Comparison of ENCODE assay signal across 33 cellular contexts in the genomic region with DNA sequence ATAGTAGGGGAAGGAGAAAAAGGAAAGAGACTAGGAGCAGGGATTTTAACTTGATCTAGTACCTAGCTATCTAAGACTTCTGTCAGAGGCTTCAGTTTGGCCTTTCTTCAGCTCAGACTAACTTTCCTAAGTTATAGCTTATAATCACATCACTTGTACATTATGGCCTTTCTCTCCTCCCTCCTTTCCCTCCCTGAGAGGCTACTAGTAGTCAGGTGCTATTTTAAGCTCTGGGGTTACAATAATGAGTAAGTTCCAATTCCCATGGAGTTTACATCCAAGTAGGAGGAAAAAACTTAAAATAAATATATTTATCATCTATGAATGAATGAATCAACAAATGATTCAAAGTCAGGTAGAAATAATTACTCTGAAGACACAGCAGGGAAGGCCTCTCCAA.
"Had no signal": no experiment of that assay in that cellular context is flagged by ENCODE, and none has a peak within 500 bp of the region (broad histone marks: within the 10 kb centered on the region; RNA-seq: fewer than 3 reads in every experiment).

No MANE protein-coding gene starts in this region.

- H2AFZ ChIP-seq: hepatocyte had no signal

- H3K27ac ChIP-seq: ascending aorta, breast epithelium, cardiac muscle cell, coronary artery, dorsolateral prefrontal cortex, esophagus muscularis mucosa, foreskin keratinocyte, gastroesophageal sphincter, heart right ventricle, hepatocyte, WERI-Rb-1 had no signal

- H3K4me1 Mint-ChIP-seq: activated naive CD4-positive, alpha-beta T cell treated with anti-CD3 and anti-CD28 coated beads, Interleukin-2, amount 10 ng/mL, durations not matched to agents 7 days and 5 days; activated naive CD8-positive, alpha-beta T cell treated with anti-CD3 and anti-CD28 coated beads, Interleukin-2, amount 10 ng/mL, durations not matched to agents 7 days and 5 days; central memory CD8-positive, alpha-beta T cell; T-helper 17 cell had no signal

- H3K4me3 Mint-ChIP-seq: activated CD4-positive, alpha-beta memory T cell treated with anti-CD3 and anti-CD28 coated beads for 36 hours; activated CD4-positive, alpha-beta T cell treated with anti-CD3 and anti-CD28 coated beads for 36 hours; activated CD4-positive, alpha-beta T cell treated with anti-CD3 and anti-CD28 coated beads, Interleukin-2, amount 10 ng/mL, durations not matched to agents 24 days and 14 days; activated naive CD4-positive, alpha-beta T cell treated with anti-CD3 and anti-CD28 coated beads, Interleukin-2, amount 10 ng/mL, durations not matched to agents 7 days and 5 days; activated naive CD8-positive, alpha-beta T cell treated with anti-CD3 and anti-CD28 coated beads, Interleukin-2, amount 10 ng/mL, durations not matched to agents 7 days and 5 days; activated T-cell treated with anti-CD3 and anti-CD28 coated beads, Interleukin-2, amount 50 U/mL, for 24 hours; activated T-cell treated with anti-CD3 and anti-CD28 coated beads, Interleukin-2, amount 50 U/mL, for 72 hours; brain; central memory CD8-positive, alpha-beta T cell; dendritic cell treated with granulocyte-macrophage colony-stimulating factor and Interleukin-4, amounts not matched to agents 40 ng/mL and 50 ng/mL, for 4 days; T-helper 17 cell; T-helper 2 cell treated with Interferon-gamma antibody and Interleukin-4, amounts not matched to agents 5 μg/mL and 100 μg/mL, for 36 hours had no signal

- H3K4me3 ChIP-seq: ascending aorta, breast epithelium, cardiac muscle cell, coronary artery, dorsolateral prefrontal cortex, esophagus muscularis mucosa, gastroesophageal sphincter, heart right ventricle, hepatocyte had no signal

- H3K9me3 ChIP-seq: ascending aorta, breast epithelium, esophagus muscularis mucosa, gastroesophageal sphincter, heart right ventricle had no signal

- H3K27me3 Mint-ChIP-seq: activated CD4-positive, alpha-beta memory T cell treated with anti-CD3 and anti-CD28 coated beads for 36 hours; activated CD4-positive, alpha-beta T cell treated with anti-CD3 and anti-CD28 coated beads for 36 hours; activated CD4-positive, alpha-beta T cell treated with anti-CD3 and anti-CD28 coated beads, Interleukin-2, amount 10 ng/mL, durations not matched to agents 24 days and 14 days; activated naive CD4-positive, alpha-beta T cell treated with anti-CD3 and anti-CD28 coated beads, Interleukin-2, amount 10 ng/mL, durations not matched to agents 7 days and 5 days; activated naive CD8-positive, alpha-beta T cell treated with anti-CD3 and anti-CD28 coated beads, Interleukin-2, amount 10 ng/mL, durations not matched to agents 7 days and 5 days; activated T-cell treated with anti-CD3 and anti-CD28 coated beads, Interleukin-2, amount 50 U/mL, for 24 hours; brain; central memory CD8-positive, alpha-beta T cell; dendritic cell treated with granulocyte-macrophage colony-stimulating factor and Interleukin-4, amounts not matched to agents 40 ng/mL and 50 ng/mL, for 4 days; T-helper 17 cell had no signal

- H3K4me1 ChIP-seq: ascending aorta, breast epithelium, foreskin keratinocyte, gastroesophageal sphincter had no signal

- H3K36me3 ChIP-seq: ascending aorta, breast epithelium, cardiac muscle cell had no signal

- DNase-seq: activated CD4-positive, alpha-beta memory T cell treated with anti-CD3 and anti-CD28 coated beads for 36 hours; activated CD4-positive, alpha-beta T cell treated with anti-CD3 and anti-CD28 coated beads for 36 hours; activated CD4-positive, alpha-beta T cell treated with anti-CD3 and anti-CD28 coated beads, Interleukin-2, amount 10 ng/mL, durations not matched to agents 24 days and 14 days; activated CD4-positive, CD25-positive, alpha-beta regulatory T cell; activated CD4-positive, CD25-positive, alpha-beta regulatory T cell treated with anti-CD3 and anti-CD28 coated beads, Interleukin-2, amount 50 U/mL, for 72 hours; activated CD8-positive, alpha-beta memory T cell treated with anti-CD3 and anti-CD28 coated beads, Interleukin-2, amount 50 U/mL, for 48 hours; activated gamma-delta T cell; activated naive CD4-positive, alpha-beta T cell; activated naive CD4-positive, alpha-beta T cell treated with anti-CD3 and anti-CD28 coated beads, Interleukin-2, amount 10 ng/mL, durations not matched to agents 7 days and 5 days; activated naive CD8-positive, alpha-beta T cell treated with anti-CD3 and anti-CD28 coated beads, Interleukin-2, amount 10 ng/mL, durations not matched to agents 7 days and 5 days; activated T-cell treated with anti-CD3 and anti-CD28 coated beads for 4 hours; activated T-cell treated with anti-CD3 and anti-CD28 coated beads, Interleukin-2, amount 50 U/mL, for 24 hours; activated T-cell treated with anti-CD3 and anti-CD28 coated beads, Interleukin-2, amount 50 U/mL, for 72 hours; dorsolateral prefrontal cortex; effector memory CD4-positive, alpha-beta T cell; erythroblast; foreskin keratinocyte; heart right ventricle; T-helper 17 cell; T1000; WERI-Rb-1 had no signal

- H3K4me2 ChIP-seq: hepatocyte had no signal

- H3K9me3 Mint-ChIP-seq: activated CD4-positive, alpha-beta memory T cell treated with anti-CD3 and anti-CD28 coated beads for 36 hours; activated naive CD4-positive, alpha-beta T cell treated with anti-CD3 and anti-CD28 coated beads, Interleukin-2, amount 10 ng/mL, durations not matched to agents 7 days and 5 days; activated naive CD4-positive, alpha-beta T cell treated with anti-CD3 and anti-CD28 coated beads, Interleukin-2, amount 50 U/mL, for 72 hours; activated naive CD8-positive, alpha-beta T cell treated with anti-CD3 and anti-CD28 coated beads, Interleukin-2, amount 10 ng/mL, durations not matched to agents 7 days and 5 days; activated T-cell treated with anti-CD3 and anti-CD28 coated beads, Interleukin-2, amount 50 U/mL, for 24 hours; activated T-cell treated with anti-CD3 and anti-CD28 coated beads, Interleukin-2, amount 50 U/mL, for 72 hours; brain; central memory CD8-positive, alpha-beta T cell; dendritic cell treated with granulocyte-macrophage colony-stimulating factor and Interleukin-4, amounts not matched to agents 40 ng/mL and 50 ng/mL, for 4 days; T-helper 2 cell treated with Interferon-gamma antibody and Interleukin-4, amounts not matched to agents 5 μg/mL and 100 μg/mL, for 36 hours had no signal

- ATAC-seq: activated CD4-positive, alpha-beta T cell treated with anti-CD3 and anti-CD28 coated beads for 36 hours; activated naive CD4-positive, alpha-beta T cell treated with anti-CD3 and anti-CD28 coated beads, Interleukin-2, amount 50 U/mL, for 72 hours; activated T-cell treated with anti-CD3 and anti-CD28 coated beads, Interleukin-2, amount 50 U/mL, for 72 hours; foreskin keratinocyte; gastroesophageal sphincter; heart right ventricle; T-helper 17 cell had no signal

- H3K27me3 ChIP-seq: ascending aorta, breast epithelium, cardiac muscle cell, dorsolateral prefrontal cortex, esophagus muscularis mucosa, foreskin keratinocyte, gastroesophageal sphincter, heart right ventricle, hepatocyte had no signal

- H3K27ac Mint-ChIP-seq: activated CD4-positive, alpha-beta memory T cell treated with anti-CD3 and anti-CD28 coated beads for 36 hours; activated CD4-positive, alpha-beta T cell treated with anti-CD3 and anti-CD28 coated beads for 36 hours; activated CD4-positive, alpha-beta T cell treated with anti-CD3 and anti-CD28 coated beads, Interleukin-2, amount 10 ng/mL, durations not matched to agents 24 days and 14 days; activated naive CD4-positive, alpha-beta T cell treated with anti-CD3 and anti-CD28 coated beads, Interleukin-2, amount 10 ng/mL, durations not matched to agents 7 days and 5 days; activated naive CD4-positive, alpha-beta T cell treated with anti-CD3 and anti-CD28 coated beads, Interleukin-2, amount 50 U/mL, for 72 hours; activated naive CD8-positive, alpha-beta T cell treated with anti-CD3 and anti-CD28 coated beads, Interleukin-2, amount 10 ng/mL, durations not matched to agents 7 days and 5 days; activated T-cell treated with anti-CD3 and anti-CD28 coated beads, Interleukin-2, amount 50 U/mL, for 24 hours; activated T-cell treated with anti-CD3 and anti-CD28 coated beads, Interleukin-2, amount 50 U/mL, for 72 hours; brain; dendritic cell treated with granulocyte-macrophage colony-stimulating factor and Interleukin-4, amounts not matched to agents 40 ng/mL and 50 ng/mL, for 4 days; T-helper 17 cell; T-helper 2 cell treated with Interferon-gamma antibody and Interleukin-4, amounts not matched to agents 5 μg/mL and 100 μg/mL, for 36 hours had no signal
